Comparison of ENCODE assay signal across 27 cellular contexts in the genomic region with DNA sequence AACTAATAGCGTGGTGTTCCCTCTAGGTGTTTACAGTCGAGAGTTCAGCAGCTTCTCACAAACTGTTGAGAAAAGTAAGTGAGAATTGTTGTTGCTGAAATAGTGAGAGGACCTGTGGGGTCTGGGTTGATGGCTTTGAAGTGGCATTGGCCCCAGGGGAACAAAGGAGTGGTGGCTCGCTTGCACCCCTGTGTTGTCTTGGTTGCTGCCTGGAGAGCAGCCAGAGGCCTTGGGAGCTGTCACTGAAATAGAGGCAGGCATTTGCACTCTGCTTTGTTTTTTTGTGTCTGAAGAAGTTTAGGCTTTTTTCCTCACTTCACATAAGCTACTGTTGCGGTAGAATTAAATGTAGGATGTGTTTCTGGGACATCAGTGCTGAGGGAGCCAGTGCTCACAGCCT.
"Had no signal": no experiment of that assay in that cellular context is flagged by ENCODE, and none has a peak within 500 bp of the region (broad histone marks: within the 10 kb centered on the region; RNA-seq: fewer than 3 reads in every experiment).

No MANE protein-coding gene starts in this region.

- ATAC-seq: activated CD4-positive, CD25-positive, alpha-beta regulatory T cell treated with anti-CD3 and anti-CD28 coated beads, Interleukin-2, amount 50 U/mL, for 24 hours; activated naive CD4-positive, alpha-beta T cell treated with anti-CD3 and anti-CD28 coated beads, Interleukin-2, amount 50 U/mL, for 72 hours; esophagus mucosa; left lobe of liver; lower lobe of right lung; natural killer cell; right cardiac atrium had no signal

- H3K36me3 Mint-ChIP-seq: natural killer cell had no signal

- DNase-seq: activated CD4-positive, alpha-beta T cell treated with anti-CD3 and anti-CD28 coated beads for 48 hours; activated CD4-positive, alpha-beta T cell treated with anti-CD3 and anti-CD28 coated beads, Interleukin-2, amount 50 U/mL, for 48 hours; activated CD8-positive, alpha-beta memory T cell treated with anti-CD3 and anti-CD28 coated beads, Interleukin-2, amount 50 U/mL, for 48 hours; activated T-cell treated with anti-CD3 and anti-CD28 coated beads, Interleukin-2, amount 50 U/mL, for 48 hours; endodermal cell; foreskin fibroblast; hypothalamus; kidney glomerular epithelial cell; lower lobe of right lung; mesenchymal stem cell; natural killer cell; right cardiac atrium; stimulated activated naive CD4-positive, alpha-beta T cell; SW 1271; T-helper 9 cell had no signal

- H3K27me3 Mint-ChIP-seq: central memory CD8-positive, alpha-beta T cell; dendritic cell treated with granulocyte-macrophage colony-stimulating factor and Interleukin-4, amounts not matched to agents 40 ng/mL and 50 ng/mL, for 4 days had no signal

- H3K4me3 Mint-ChIP-seq: central memory CD8-positive, alpha-beta T cell; dendritic cell treated with granulocyte-macrophage colony-stimulating factor and Interleukin-4, amounts not matched to agents 40 ng/mL and 50 ng/mL, for 4 days; endodermal cell; natural killer cell; T-helper 1 cell treated with Interleukin-12 subunit alpha and Interleukin-12 subunit beta and Interleukin-4 antibody, amounts not matched to agents 30 μg/mL and 1 μg/mL, for 36 hours had no signal

- H3K27me3 ChIP-seq: breast epithelium, suprapubic skin, tibial nerve had no signal

- H3K4me3 ChIP-seq: breast epithelium, lower lobe of right lung, suprapubic skin, tibial nerve had no signal

- H3K9me3 Mint-ChIP-seq: activated naive CD4-positive, alpha-beta T cell treated with anti-CD3 and anti-CD28 coated beads, Interleukin-2, amount 50 U/mL, for 72 hours; activated T-helper 2 cell treated with anti-CD3 and anti-CD28 coated beads, Interferon-gamma antibody, Interleukin-2, Interleukin-4, amounts not matched to agents 10 μg/mL and 5 μg/mL and 100 μg/mL, durations not matched to agents 14 hours and 24 hours and 36 hours; central memory CD8-positive, alpha-beta T cell; dendritic cell treated with granulocyte-macrophage colony-stimulating factor and Interleukin-4, amounts not matched to agents 40 ng/mL and 50 ng/mL, for 4 days; endodermal cell; natural killer cell; T-helper 1 cell treated with Interleukin-12 subunit alpha and Interleukin-12 subunit beta and Interleukin-4 antibody, amounts not matched to agents 30 μg/mL and 1 μg/mL, for 36 hours had no signal

- H3K27ac ChIP-seq: breast epithelium, lower lobe of right lung, suprapubic skin, tibial nerve, VCaP had no signal

- H3K9me3 ChIP-seq: breast epithelium, lower lobe of right lung, suprapubic skin, tibial nerve had no signal

- H3K4me1 ChIP-seq: breast epithelium, lower lobe of right lung, tibial nerve had no signal

- H3K4me1 Mint-ChIP-seq: endodermal cell had no signal

- H3K27ac Mint-ChIP-seq: activated T-helper 2 cell treated with anti-CD3 and anti-CD28 coated beads, Interferon-gamma antibody, Interleukin-2, Interleukin-4, amounts not matched to agents 10 μg/mL and 5 μg/mL and 100 μg/mL, durations not matched to agents 14 hours and 24 hours and 36 hours; dendritic cell treated with granulocyte-macrophage colony-stimulating factor and Interleukin-4, amounts not matched to agents 40 ng/mL and 50 ng/mL, for 4 days; endodermal cell; natural killer cell; T-helper 1 cell treated with Interleukin-12 subunit alpha and Interleukin-12 subunit beta and Interleukin-4 antibody, amounts not matched to agents 30 μg/mL and 1 μg/mL, for 36 hours had no signal
